Comparison of ENCODE assay signal across 28 cellular contexts in genomic region chr3:1269808-1270207, GRCh38.
"Had no signal": no experiment of that assay in that cellular context is flagged by ENCODE, and none has a peak within 500 bp of the region (broad histone marks: within the 10 kb centered on the region; RNA-seq: fewer than 3 reads in every experiment).

No MANE protein-coding gene starts in this region.

- H3K27me3 ChIP-seq: heart right ventricle, hepatocyte, neural progenitor cell, neutrophil, pancreas, right atrium auricular region, right lobe of liver, tibial nerve, uterus had no signal

- H3K9ac ChIP-seq: neural progenitor cell had no signal

- H3K27ac ChIP-seq: heart right ventricle, hepatocyte, left ventricle myocardium inferior, neural progenitor cell, neutrophil, pancreas, prostate gland, right atrium auricular region, right lobe of liver, tibial nerve, uterus had no signal

- H3K9me3 ChIP-seq: left ventricle myocardium inferior, neutrophil, pancreas, prostate gland, right atrium auricular region, right lobe of liver, tibial nerve, uterus had no signal

- FAIRE-seq: keratinocyte, pancreas had no signal

- ATAC-seq: heart right ventricle; natural killer cell; pancreas; right lobe of liver; stimulated activated memory B cell treated with anti-CD40 and anti-IgM and Interleukin-4, amounts not matched to agents 10 μg/mL and 1 μg/mL and 100 μg/mL, for 72 hours; stimulated activated naive CD8-positive, alpha-beta T cell treated with anti-CD3 and anti-CD28 coated beads, Interleukin-15, amount 100 ng/mL, for 72 hours had no signal

- H3K4me2 ChIP-seq: hepatocyte, neural progenitor cell, smooth muscle cell had no signal

- H3K4me3 ChIP-seq: heart right ventricle, hepatocyte, left ventricle myocardium inferior, lung, neural progenitor cell, pancreas, prostate gland, right atrium auricular region, right lobe of liver, smooth muscle cell, tibial nerve, uterus had no signal

- H3K79me2 ChIP-seq: hepatocyte had no signal

- H3K36me3 ChIP-seq: heart right ventricle, left ventricle myocardium inferior, neural progenitor cell, neutrophil, pancreas, prostate gland, right atrium auricular region, right lobe of liver, tibial nerve, uterus had no signal

- DNase-seq: heart right ventricle; kidney glomerular epithelial cell; left ventricle myocardium inferior; mesendoderm; naive B cell; natural killer cell; nephron progenitor cell; pancreas; posterior cingulate gyrus; right lobe of liver; stimulated activated CD4-positive, alpha-beta T cell treated with anti-CD3 and anti-CD28 coated beads, Interleukin-1b, Interleukin-23, amount 100 ng/mL, for 48 hours; stimulated activated CD4-positive, alpha-beta T cell treated with anti-CD3 and anti-CD28 coated beads, Interleukin-2, amount 100 ng/mL, for 48 hours; stimulated activated CD4-positive, alpha-beta T cell treated with anti-CD3 and anti-CD28 coated beads, Interleukin-4, amount 100 ng/mL, for 4 hours; stimulated activated CD8-positive, alpha-beta memory T cell treated with anti-CD3 and anti-CD28 coated beads, Interleukin-4, amount 100 ng/mL, for 48 hours; stimulated activated naive CD4-positive, alpha-beta T cell treated with Interleukin-2 at 50 U/mL for 16 hours; stimulated activated naive CD8-positive, alpha-beta T cell treated with anti-CD3 and anti-CD28 coated beads, Interleukin-15, amount 100 ng/mL, for 72 hours; substantia nigra; uterus had no signal

- H2AFZ ChIP-seq: hepatocyte, neural progenitor cell had no signal

- H3K4me1 ChIP-seq: heart right ventricle, left ventricle myocardium inferior, neural progenitor cell, pancreas, prostate gland, right atrium auricular region, right lobe of liver, tibial nerve, uterus had no signal
